1 cellular context compared by ENCODE assay signal in genomic region chr18:50806208-50806616, GRCh38.
A peak's percentile ranks its signal among the peaks of the same experiment; 100 is the strongest.
TF ChIP-seq lines count a peak whose summit lies in the region.

No MANE protein-coding gene starts in this region.

TF ChIP-seq in HepG2, 621 proteins besides CTCF, POLR2A, EP300 and RAD21 (continued from another document):
- TF ChIP-seq, protein P1, sequence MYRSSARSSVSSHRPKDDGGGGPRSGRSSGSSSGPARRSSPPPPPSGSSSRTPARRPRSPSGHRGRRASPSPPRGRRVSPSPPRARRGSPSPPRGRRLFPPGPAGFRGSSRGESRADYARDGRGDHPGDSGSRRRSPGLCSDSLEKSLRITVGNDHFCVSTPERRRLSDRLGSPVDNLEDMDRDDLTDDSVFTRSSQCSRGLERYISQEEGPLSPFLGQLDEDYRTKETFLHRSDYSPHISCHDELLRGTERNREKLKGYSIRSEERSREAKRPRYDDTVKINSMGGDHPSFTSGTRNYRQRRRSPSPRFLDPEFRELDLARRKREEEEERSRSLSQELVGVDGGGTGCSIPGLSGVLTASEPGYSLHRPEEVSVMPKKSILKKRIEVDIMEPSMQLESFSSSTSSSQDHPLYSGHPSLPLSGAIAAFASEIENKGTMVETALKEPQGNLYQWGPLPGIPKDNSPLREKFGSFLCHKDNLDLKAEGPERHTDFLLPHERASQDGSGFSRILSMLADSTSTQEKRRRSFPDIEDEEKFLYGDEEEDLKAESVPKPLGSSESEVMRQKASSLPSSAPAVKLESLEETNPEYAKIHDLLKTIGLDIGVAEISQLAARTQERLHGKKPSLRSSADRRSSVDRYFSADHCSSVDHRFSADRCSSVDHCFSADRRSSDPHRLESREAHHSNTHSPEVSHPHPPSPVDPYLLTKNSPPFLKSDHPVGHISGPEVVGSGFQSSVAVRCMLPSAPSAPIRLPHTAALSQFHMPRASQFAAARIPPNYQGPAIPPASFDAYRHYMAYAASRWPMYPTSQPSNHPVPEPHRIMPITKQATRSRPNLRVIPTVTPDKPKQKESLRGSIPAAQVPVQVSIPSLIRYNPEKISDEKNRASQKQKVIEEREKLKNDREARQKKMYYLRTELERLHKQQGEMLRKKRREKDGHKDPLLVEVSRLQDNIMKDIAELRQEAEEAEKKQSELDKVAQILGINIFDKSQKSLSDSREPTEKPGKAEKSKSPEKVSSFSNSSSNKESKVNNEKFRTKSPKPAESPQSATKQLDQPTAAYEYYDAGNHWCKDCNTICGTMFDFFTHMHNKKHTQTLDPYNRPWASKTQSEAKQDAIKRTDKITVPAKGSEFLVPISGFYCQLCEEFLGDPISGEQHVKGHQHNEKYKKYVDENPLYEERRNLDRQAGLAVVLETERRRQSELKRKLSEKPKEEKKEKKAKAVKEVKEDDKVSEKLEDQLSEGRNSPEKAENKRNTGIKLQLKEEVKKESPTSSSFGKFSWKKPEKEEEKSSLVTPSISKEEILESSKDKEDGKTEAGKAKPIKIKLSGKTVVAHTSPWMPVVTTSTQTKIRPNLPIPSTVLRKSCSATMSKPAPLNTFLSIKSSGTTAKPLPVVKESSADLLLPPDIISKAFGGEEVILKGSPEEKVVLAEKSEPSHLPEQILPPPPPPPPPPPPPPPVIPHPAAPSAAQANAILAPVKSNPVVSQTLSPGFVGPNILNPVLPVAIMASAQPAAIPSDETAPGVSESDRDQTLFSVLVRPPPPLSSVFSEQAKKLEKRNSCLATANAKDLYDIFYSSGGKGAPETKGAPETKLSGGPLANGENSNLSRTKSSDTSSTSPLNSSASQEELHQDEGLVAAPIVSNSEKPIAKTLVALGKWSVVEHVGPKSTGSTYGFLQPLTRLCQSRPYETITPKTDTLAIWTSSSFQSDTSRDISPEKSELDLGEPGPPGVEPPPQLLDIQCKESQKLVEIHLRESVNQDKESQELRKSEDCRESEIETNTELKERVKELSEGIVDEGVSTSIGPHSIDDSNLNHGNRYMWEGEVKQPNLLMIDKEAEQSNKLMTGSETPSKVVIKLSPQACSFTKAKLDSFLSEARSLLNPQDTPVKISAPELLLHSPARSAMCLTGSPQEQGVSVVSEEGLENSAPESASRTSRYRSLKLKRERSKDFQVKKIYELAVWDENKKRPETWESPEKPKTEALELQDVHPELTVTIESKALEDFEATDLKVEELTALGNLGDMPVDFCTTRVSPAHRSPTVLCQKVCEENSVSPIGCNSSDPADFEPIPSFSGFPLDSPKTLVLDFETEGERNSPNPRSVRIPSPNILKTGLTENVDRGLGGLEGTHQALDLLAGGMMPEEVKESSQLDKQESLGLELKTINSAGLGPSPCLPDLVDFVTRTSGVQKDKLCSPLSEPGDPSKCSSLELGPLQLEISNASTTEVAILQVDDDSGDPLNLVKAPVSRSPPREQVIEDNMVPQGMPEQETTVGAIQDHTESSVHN (CRISPR knock-in tag; IDR thresholded peaks at IDR 0.05) = no peak
- TF ChIP-seq FOXP1 (IDR thresholded peaks at IDR 0.05) (no peak), FOXP1 (CRISPR knock-in tag; IDR thresholded peaks at IDR 0.05) (no peak), TIGD3 (CRISPR knock-in tag; IDR thresholded peaks at IDR 0.05; ENCODE audit: borderline replicate concordance) (no peak), SRF (IDR thresholded peaks at IDR 0.05; ENCODE audit: low read depth, low read length) (no peak), THAP11 (CRISPR knock-in tag; IDR thresholded peaks at IDR 0.05) (no peak), GATAD2A (CRISPR knock-in tag; IDR thresholded peaks at IDR 0.05) (no peak), ZNF747 (CRISPR knock-in tag; IDR thresholded peaks at IDR 0.05; ENCODE audit: borderline replicate concordance) (no peak), ZNF557 (CRISPR knock-in tag; IDR thresholded peaks at IDR 0.05) (0 out of 2 replicates have a peak, but pooled peaks have one; percentile 37), THYN1 (CRISPR knock-in tag; IDR thresholded peaks at IDR 0.05; ENCODE audit: borderline replicate concordance, low read depth) (no peak), SP2 (CRISPR knock-in tag; IDR thresholded peaks at IDR 0.05) (no peak), ZSCAN30 (CRISPR knock-in tag; IDR thresholded peaks at IDR 0.05) (no peak), ZNF782 (CRISPR knock-in tag; IDR thresholded peaks at IDR 0.05; ENCODE audit: borderline replicate concordance) (no peak), U2AF1 (optimal IDR thresholded peaks at IDR 0.05; ENCODE audit: low read depth, low read length) (no peak), ZSCAN12 (CRISPR knock-in tag; IDR thresholded peaks at IDR 0.05) (no peak), ETV5 (CRISPR knock-in tag; IDR thresholded peaks at IDR 0.05; ENCODE audit: borderline replicate concordance) (peak; percentile 16; the same call in 1 of the 2 replicates), KDM5B (CRISPR knock-in tag; IDR thresholded peaks at IDR 0.05; ENCODE audit: borderline replicate concordance) (peak; percentile 69; the same call in 1 of the 2 replicates), MAFG (CRISPR knock-in tag; IDR thresholded peaks at IDR 0.05) (no peak), ZNF205 (CRISPR knock-in tag; IDR thresholded peaks at IDR 0.05) (no peak), DMAP1 (CRISPR knock-in tag; IDR thresholded peaks at IDR 0.05) (no peak), ZNF383 (CRISPR knock-in tag; IDR thresholded peaks at IDR 0.05; ENCODE audit: borderline replicate concordance) (no peak), TFDP1 (CRISPR knock-in tag; IDR thresholded peaks at IDR 0.05; ENCODE audit: borderline replicate concordance) (peak; percentile 67; the same call in 1 of the 2 replicates), POGZ (CRISPR knock-in tag; IDR thresholded peaks at IDR 0.05) (no peak), ZNF558 (CRISPR knock-in tag; IDR thresholded peaks at IDR 0.05; ENCODE audit: borderline replicate concordance) (no peak), ZNF841 (CRISPR knock-in tag; IDR thresholded peaks at IDR 0.05; ENCODE audit: borderline replicate concordance) (no peak), REXO4 (CRISPR knock-in tag; IDR thresholded peaks at IDR 0.05; ENCODE audit: borderline replicate concordance) (no peak), ZNF550 (CRISPR knock-in tag; IDR thresholded peaks at IDR 0.05; ENCODE audit: borderline replicate concordance) (no peak), RARA (CRISPR knock-in tag; IDR thresholded peaks at IDR 0.05) (0 out of 2 replicates have a peak, but pooled peaks have one; percentile 19), GLI4 (CRISPR knock-in tag; IDR thresholded peaks at IDR 0.05; ENCODE audit: borderline replicate concordance) (no peak), GZF1 (CRISPR knock-in tag; IDR thresholded peaks at IDR 0.05) (no peak), ZNF275 (CRISPR knock-in tag; IDR thresholded peaks at IDR 0.05; ENCODE audit: borderline replicate concordance) (no peak), ZNF615 (CRISPR knock-in tag; IDR thresholded peaks at IDR 0.05; ENCODE audit: borderline replicate concordance) (no peak), NRL (CRISPR knock-in tag; IDR thresholded peaks at IDR 0.05; ENCODE audit: borderline replicate concordance) (0 out of 2 replicates have a peak, but pooled peaks have one; percentile 40)
- TF ChIP-seq, protein P2, sequence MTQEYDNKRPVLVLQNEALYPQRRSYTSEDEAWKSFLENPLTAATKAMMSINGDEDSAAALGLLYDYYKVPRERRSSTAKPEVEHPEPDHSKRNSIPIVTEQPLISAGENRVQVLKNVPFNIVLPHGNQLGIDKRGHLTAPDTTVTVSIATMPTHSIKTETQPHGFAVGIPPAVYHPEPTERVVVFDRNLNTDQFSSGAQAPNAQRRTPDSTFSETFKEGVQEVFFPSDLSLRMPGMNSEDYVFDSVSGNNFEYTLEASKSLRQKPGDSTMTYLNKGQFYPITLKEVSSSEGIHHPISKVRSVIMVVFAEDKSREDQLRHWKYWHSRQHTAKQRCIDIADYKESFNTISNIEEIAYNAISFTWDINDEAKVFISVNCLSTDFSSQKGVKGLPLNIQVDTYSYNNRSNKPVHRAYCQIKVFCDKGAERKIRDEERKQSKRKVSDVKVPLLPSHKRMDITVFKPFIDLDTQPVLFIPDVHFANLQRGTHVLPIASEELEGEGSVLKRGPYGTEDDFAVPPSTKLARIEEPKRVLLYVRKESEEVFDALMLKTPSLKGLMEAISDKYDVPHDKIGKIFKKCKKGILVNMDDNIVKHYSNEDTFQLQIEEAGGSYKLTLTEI (CRISPR knock-in tag; conservative IDR thresholded peaks at IDR 0.05) = no peak
- TF ChIP-seq, protein P3, sequence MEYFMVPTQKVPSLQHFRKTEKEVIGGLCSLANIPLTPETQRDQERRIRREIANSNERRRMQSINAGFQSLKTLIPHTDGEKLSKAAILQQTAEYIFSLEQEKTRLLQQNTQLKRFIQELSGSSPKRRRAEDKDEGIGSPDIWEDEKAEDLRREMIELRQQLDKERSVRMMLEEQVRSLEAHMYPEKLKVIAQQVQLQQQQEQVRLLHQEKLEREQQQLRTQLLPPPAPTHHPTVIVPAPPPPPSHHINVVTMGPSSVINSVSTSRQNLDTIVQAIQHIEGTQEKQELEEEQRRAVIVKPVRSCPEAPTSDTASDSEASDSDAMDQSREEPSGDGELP (IDR thresholded peaks at IDR 0.05; ENCODE audit: borderline replicate concordance, low read depth) = peak; percentile 62; the same call in 1 of the 2 replicates
- TF ChIP-seq, protein P4, sequence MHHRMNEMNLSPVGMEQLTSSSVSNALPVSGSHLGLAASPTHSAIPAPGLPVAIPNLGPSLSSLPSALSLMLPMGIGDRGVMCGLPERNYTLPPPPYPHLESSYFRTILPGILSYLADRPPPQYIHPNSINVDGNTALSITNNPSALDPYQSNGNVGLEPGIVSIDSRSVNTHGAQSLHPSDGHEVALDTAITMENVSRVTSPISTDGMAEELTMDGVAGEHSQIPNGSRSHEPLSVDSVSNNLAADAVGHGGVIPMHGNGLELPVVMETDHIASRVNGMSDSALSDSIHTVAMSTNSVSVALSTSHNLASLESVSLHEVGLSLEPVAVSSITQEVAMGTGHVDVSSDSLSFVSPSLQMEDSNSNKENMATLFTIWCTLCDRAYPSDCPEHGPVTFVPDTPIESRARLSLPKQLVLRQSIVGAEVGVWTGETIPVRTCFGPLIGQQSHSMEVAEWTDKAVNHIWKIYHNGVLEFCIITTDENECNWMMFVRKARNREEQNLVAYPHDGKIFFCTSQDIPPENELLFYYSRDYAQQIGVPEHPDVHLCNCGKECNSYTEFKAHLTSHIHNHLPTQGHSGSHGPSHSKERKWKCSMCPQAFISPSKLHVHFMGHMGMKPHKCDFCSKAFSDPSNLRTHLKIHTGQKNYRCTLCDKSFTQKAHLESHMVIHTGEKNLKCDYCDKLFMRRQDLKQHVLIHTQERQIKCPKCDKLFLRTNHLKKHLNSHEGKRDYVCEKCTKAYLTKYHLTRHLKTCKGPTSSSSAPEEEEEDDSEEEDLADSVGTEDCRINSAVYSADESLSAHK (CRISPR knock-in tag; IDR thresholded peaks at IDR 0.05; ENCODE audit: borderline replicate concordance) = no peak
- TF ChIP-seq, protein P5, sequence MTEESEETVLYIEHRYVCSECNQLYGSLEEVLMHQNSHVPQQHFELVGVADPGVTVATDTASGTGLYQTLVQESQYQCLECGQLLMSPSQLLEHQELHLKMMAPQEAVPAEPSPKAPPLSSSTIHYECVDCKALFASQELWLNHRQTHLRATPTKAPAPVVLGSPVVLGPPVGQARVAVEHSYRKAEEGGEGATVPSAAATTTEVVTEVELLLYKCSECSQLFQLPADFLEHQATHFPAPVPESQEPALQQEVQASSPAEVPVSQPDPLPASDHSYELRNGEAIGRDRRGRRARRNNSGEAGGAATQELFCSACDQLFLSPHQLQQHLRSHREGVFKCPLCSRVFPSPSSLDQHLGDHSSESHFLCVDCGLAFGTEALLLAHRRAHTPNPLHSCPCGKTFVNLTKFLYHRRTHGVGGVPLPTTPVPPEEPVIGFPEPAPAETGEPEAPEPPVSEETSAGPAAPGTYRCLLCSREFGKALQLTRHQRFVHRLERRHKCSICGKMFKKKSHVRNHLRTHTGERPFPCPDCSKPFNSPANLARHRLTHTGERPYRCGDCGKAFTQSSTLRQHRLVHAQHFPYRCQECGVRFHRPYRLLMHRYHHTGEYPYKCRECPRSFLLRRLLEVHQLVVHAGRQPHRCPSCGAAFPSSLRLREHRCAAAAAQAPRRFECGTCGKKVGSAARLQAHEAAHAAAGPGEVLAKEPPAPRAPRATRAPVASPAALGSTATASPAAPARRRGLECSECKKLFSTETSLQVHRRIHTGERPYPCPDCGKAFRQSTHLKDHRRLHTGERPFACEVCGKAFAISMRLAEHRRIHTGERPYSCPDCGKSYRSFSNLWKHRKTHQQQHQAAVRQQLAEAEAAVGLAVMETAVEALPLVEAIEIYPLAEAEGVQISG (CRISPR knock-in tag; IDR thresholded peaks at IDR 0.05) = peak; percentile 41; the same call in 1 of the 2 replicates
